18 cellular contexts compared by ENCODE assay signal in genomic region chr4:173046818-173047217, GRCh38.
DNase-seq lines count a peak whose midpoint lies in the region; ATAC-seq and TF ChIP-seq lines count a peak whose summit lies in the region.
"Had no signal": no experiment of that assay in that cellular context is flagged by ENCODE, and none has a peak within 500 bp of the region (broad histone marks: within the 10 kb centered on the region; RNA-seq: fewer than 3 reads in every experiment).

No MANE protein-coding gene starts in this region.

- H3K27me3 ChIP-seq in WERI-Rb-1 (ENCODE audit: insufficient read depth, low read depth, severe bottlenecking), result no peaks in the 10 kb centered on the region
- H3K27me3 ChIP-seq: uterus had no signal

- no peak overlapping the region for H3K4me3 ChIP-seq in WERI-Rb-1 (ENCODE audit: low read depth, low read length)
- H3K4me3 ChIP-seq: GM23248, uterus had no signal

- no peak overlapping the region for H3K27ac Mint-ChIP-seq in T-helper 17 cell
- H3K27ac Mint-ChIP-seq: activated CD4-positive, alpha-beta memory T cell treated with anti-CD3 and anti-CD28 coated beads for 36 hours; CD14-positive monocyte had no signal

- H3K4me1 Mint-ChIP-seq in T-helper 17 cell, result peaks cover 2% of the 10 kb centered on the region
- H3K4me1 Mint-ChIP-seq: CD14-positive monocyte had no signal

- H3K9me3 ChIP-seq in WERI-Rb-1 (ENCODE audit: severe bottlenecking) (no peaks in the 10 kb centered on the region), T-helper 17 cell (ENCODE audit: control insufficient read depth, low read length, poor library complexity, severe bottlenecking) (no peaks in the 10 kb centered on the region)
- H3K9me3 ChIP-seq: uterus had no signal

- H3K36me3 ChIP-seq in WERI-Rb-1, result no peaks in the 10 kb centered on the region
- H3K36me3 ChIP-seq: uterus had no signal

- no peak overlapping the region for H3K4me3 Mint-ChIP-seq in T-helper 17 cell
- H3K4me3 Mint-ChIP-seq: activated CD4-positive, alpha-beta memory T cell treated with anti-CD3 and anti-CD28 coated beads for 36 hours; CD14-positive monocyte had no signal

- H3K27ac ChIP-seq in WERI-Rb-1, result no peak overlapping the region
- H3K27ac ChIP-seq: GM23248, uterus had no signal

- H3K36me3 Mint-ChIP-seq in T-helper 17 cell (ENCODE audit: low read depth), result no peaks in the 10 kb centered on the region
- H3K36me3 Mint-ChIP-seq: activated CD4-positive, alpha-beta memory T cell treated with anti-CD3 and anti-CD28 coated beads for 36 hours; CD14-positive monocyte had no signal

- peak; percentile 65 for DNase-seq in DMS53 treated with DMSO at 0.1 percent for 48 hours (lab: John Stamatoyannopoulos, UW; ENCODE audit: unreplicated experiment)
- peak; percentile 69 for DNase-seq in NCI-H2029 treated with DMSO at 0.1 percent for 48 hours (lab: John Stamatoyannopoulos, UW)
- peak; percentile 55 for DNase-seq in WERI-Rb-1
- DNase-seq in myocyte (ENCODE audit: low read depth), result peak; percentile 67
- no peak for DNase-seq in dedifferentiated amniotic fluid mesenchymal stem cell (ENCODE audit: extremely low spot score)
- no peak for DNase-seq in D341Med (ENCODE audit: low spot score)
- no peak for DNase-seq in T-helper 17 cell
- DNase-seq: activated CD4-positive, alpha-beta memory T cell treated with anti-CD3 and anti-CD28 coated beads for 36 hours; anterior cingulate cortex; dermis blood vessel endothelial cell; GM23248; Karpas-422; mammary epithelial cell; NCI-H226; stimulated activated naive CD8-positive, alpha-beta T cell treated with anti-CD3 and anti-CD28 coated beads, Interleukin-15, Interleukin-2, amounts not matched to agents 100 U/mL and 50 U/mL, for 24 hours; uterus had no signal

- ATAC-seq in GM21576 (IDR thresholded peaks at IDR 0.05; ENCODE audit: unreplicated experiment), result no peak
- no peak for ATAC-seq in T-helper 17 cell
- ATAC-seq: stimulated activated naive CD8-positive, alpha-beta T cell treated with anti-CD3 and anti-CD28 coated beads, Interleukin-15, Interleukin-2, amounts not matched to agents 100 U/mL and 50 U/mL, for 24 hours had no signal

- H3K27me3 Mint-ChIP-seq in T-helper 17 cell, result peaks cover 41% of the 10 kb centered on the region

- TF ChIP-seq CTCF in WERI-Rb-1 (IDR thresholded peaks at IDR 0.05; ENCODE audit: low read depth, low read length), result no peak

Comparison
In these comparisons a context has a peak if more than half of its experiments do, and no peak if none do; other contexts are left out.
1. DNase-seq: peak in DMS53 treated with DMSO at 0.1 percent for 48 hours (single experiment), NCI-H2029 treated with DMSO at 0.1 percent for 48 hours (single experiment), WERI-Rb-1 (single experiment) and myocyte (single experiment); none in dedifferentiated amniotic fluid mesenchymal stem cell (single experiment), D341Med (single experiment) and T-helper 17 cell (0 of 3).